ENCODE assay signal across 1 cellular context in the genomic region with DNA sequence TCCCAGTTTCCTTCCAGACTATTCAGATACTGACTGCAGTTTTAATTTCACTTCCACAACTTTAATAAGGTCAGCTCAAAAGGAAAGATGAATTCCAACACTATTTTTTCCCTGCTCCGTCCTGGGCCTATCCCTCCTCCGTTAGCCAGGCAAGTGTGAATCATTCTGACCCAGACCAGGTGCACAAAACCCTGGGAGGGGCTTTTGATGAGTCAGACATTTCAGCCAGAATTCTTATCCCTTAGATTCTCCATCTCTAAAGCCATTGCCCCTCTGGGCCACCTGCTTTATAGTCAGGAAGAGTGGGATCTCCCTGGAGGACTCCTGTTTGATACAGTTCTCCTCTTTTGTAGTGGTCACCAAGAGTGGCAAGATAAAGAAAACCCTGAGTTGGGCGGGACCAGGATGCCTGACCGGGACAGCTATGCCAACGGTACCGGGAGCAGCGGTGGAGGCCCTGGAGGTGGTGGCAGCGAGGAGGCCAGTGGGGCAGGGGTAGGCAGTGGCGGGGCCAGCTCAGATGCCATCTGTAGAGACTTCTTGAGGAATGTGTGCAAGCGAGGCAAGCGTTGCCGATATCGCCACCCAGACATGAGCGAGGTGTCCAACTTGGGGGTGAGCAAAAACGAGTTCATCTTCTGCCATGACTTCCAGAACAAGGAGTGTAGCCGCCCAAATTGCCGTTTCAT.
TF ChIP-seq lines count a peak whose summit lies in the region.

No MANE protein-coding gene starts in this region.

TF ChIP-seq in SK-N-SH treated with all-trans-retinoic acid at 6 μM for 48 hours, 23 proteins besides CTCF, POLR2A, EP300 and RAD21 (continued from another document):
- TF ChIP-seq, protein P1, sequence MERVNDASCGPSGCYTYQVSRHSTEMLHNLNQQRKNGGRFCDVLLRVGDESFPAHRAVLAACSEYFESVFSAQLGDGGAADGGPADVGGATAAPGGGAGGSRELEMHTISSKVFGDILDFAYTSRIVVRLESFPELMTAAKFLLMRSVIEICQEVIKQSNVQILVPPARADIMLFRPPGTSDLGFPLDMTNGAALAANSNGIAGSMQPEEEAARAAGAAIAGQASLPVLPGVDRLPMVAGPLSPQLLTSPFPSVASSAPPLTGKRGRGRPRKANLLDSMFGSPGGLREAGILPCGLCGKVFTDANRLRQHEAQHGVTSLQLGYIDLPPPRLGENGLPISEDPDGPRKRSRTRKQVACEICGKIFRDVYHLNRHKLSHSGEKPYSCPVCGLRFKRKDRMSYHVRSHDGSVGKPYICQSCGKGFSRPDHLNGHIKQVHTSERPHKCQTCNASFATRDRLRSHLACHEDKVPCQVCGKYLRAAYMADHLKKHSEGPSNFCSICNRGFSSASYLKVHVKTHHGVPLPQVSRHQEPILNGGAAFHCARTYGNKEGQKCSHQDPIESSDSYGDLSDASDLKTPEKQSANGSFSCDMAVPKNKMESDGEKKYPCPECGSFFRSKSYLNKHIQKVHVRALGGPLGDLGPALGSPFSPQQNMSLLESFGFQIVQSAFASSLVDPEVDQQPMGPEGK (CRISPR knock-in tag; IDR thresholded peaks at IDR 0.05; ENCODE audit: borderline replicate concordance): no peak
- TF ChIP-seq ZFP30 (CRISPR knock-in tag; IDR thresholded peaks at IDR 0.05): no peak
- TF ChIP-seq, protein P2, sequence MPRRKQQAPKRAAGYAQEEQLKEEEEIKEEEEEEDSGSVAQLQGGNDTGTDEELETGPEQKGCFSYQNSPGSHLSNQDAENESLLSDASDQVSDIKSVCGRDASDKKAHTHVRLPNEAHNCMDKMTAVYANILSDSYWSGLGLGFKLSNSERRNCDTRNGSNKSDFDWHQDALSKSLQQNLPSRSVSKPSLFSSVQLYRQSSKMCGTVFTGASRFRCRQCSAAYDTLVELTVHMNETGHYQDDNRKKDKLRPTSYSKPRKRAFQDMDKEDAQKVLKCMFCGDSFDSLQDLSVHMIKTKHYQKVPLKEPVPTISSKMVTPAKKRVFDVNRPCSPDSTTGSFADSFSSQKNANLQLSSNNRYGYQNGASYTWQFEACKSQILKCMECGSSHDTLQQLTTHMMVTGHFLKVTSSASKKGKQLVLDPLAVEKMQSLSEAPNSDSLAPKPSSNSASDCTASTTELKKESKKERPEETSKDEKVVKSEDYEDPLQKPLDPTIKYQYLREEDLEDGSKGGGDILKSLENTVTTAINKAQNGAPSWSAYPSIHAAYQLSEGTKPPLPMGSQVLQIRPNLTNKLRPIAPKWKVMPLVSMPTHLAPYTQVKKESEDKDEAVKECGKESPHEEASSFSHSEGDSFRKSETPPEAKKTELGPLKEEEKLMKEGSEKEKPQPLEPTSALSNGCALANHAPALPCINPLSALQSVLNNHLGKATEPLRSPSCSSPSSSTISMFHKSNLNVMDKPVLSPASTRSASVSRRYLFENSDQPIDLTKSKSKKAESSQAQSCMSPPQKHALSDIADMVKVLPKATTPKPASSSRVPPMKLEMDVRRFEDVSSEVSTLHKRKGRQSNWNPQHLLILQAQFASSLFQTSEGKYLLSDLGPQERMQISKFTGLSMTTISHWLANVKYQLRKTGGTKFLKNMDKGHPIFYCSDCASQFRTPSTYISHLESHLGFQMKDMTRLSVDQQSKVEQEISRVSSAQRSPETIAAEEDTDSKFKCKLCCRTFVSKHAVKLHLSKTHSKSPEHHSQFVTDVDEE (CRISPR knock-in tag; IDR thresholded peaks at IDR 0.05): no peak
- TF ChIP-seq ISL1 (CRISPR knock-in tag; IDR thresholded peaks at IDR 0.05): no peak
- no peak for TF ChIP-seq ZNF565 (CRISPR knock-in tag; conservative IDR thresholded peaks at IDR 0.05; ENCODE audit: low read depth)
- TF ChIP-seq ZNF8 (CRISPR knock-in tag; IDR thresholded peaks at IDR 0.05): no peak
- no peak for TF ChIP-seq ARNTL (CRISPR knock-in tag; IDR thresholded peaks at IDR 0.05; ENCODE audit: borderline replicate concordance, low read depth)
